Comparison of ENCODE assay signal across 8 cellular contexts in the genomic region with DNA sequence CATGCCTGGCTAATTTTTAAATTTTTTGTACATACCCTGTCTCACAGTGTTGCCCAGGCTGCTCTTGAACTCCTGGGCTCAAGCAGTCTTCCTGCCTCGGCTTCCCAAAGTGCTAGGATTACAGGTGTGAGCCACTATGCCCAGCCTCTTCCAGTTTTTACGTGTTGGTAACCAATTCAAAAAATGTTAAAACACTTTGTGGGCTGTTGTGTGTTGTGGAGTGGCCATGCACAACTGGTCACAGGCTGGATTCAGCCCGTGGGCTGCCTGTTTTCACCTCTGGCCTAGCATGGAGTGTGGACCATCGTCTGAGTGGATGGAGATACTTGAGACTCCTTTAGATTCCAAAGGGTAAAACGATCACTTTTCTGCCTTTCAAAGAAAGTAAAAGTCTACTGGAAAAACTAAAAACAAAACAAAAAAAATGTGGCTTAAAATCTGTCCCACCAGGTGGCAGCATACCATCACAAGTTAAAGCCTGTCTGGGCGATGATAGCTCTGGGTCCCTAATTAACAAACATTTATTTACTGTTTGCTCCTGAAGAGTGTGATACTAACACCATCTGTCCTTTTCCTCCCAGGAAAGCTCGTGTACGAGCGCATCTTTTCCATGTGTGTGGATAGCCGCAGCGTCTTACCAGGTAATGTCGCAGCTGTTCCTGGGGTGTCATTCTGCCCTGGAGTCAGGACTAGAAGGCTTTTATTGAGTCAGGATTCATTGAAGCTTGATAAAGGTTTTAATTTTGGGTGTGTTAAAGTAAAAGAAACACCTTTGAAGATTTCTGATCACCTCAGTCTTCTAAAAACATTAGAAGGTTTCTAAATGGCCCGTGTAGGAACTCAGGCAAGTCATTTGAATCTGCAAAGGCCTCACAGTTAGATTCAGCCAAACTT. TPM values are rescaled to one million over a fixed set of nuclear protein-coding genes. Genes with fewer than 3 reads are reported as not detected.
DNase-seq lines count a peak whose midpoint lies in the region; ATAC-seq, FAIRE-seq and TF ChIP-seq lines count a peak whose summit lies in the region.

No MANE protein-coding gene starts in this region.

- peak; percentile 91 for TF ChIP-seq RAD21 in HCT116 (IDR thresholded peaks at IDR 0.05; ENCODE audit: low read depth)
- TF ChIP-seq RAD21 in liver (IDR thresholded peaks at IDR 0.05): peak; percentile 82 to 84

- intact Hi-C loops in HCT116 (cut with micrococcal nuclease) (loop anchor here (1.0 to 10.0 kb wide), 4 partner anchors 63 to 781 kb away; no protein-coding TSS in a partner anchor), PC-9 (cut with micrococcal nuclease; ENCODE audit: unreplicated experiment) (loop anchor here (1.0 to 10.0 kb wide), 3 partner anchors 43 to 285 kb away; no protein-coding TSS in a partner anchor), mammary epithelial cell (cut with micrococcal nuclease) (loop anchor here (1.0 to 10.0 kb wide), 2 partner anchors 285 to 783 kb away; no protein-coding TSS in a partner anchor)

- peaks cover 27% of the 10 kb centered on the region for H3F3A ChIP-seq in PC-9 (ENCODE audit: insufficient read depth, low read depth)

- in situ Hi-C loops in mammary epithelial cell (cut with MboI; ENCODE audit: low sequenced_read_pairs in 2 of 2): loop anchor here (5.0 to 25.0 kb wide), 3 partner anchors 283 to 786 kb away; a partner anchor contains a TSS

- peak; percentile 67 for ATAC-seq in HCT116
- no peak for ATAC-seq in GM18517 (IDR thresholded peaks at IDR 0.05; ENCODE audit: unreplicated experiment)

- no peak for TF ChIP-seq POLR2A in HCT116 (IDR thresholded peaks at IDR 0.05; ENCODE audit: borderline replicate concordance, extremely low read depth, insufficient read depth, insufficient read length)

- CTCF ChIA-PET in HCT116 (lab: Charles Lee) (interaction anchor here (0.7 to 4.9 kb wide), 22 partner anchors 9 to 784 kb away, joined by 3 to 70 read pairs (median 4); a partner anchor contains a TSS), PC-9 (lab: Charles Lee) (interaction anchor here (0.5 to 3.5 kb wide), 9 partner anchors 17 to 784 kb away, joined by 3 to 47 read pairs (median 3); no protein-coding TSS in a partner anchor), mammary epithelial cell (lab: Charles Lee; ENCODE audit: low non-redundant PET) (interaction anchor here (0.6 to 0.7 kb wide), 3 partner anchors 18 to 561 kb away, joined by 4 to 20 read pairs (median 5); no protein-coding TSS in a partner anchor)

- no peaks in the 10 kb centered on the region for H3K9me3 ChIP-seq in HCT116 (ENCODE audit: control insufficient read depth in 1 of 2, insufficient read depth in 1 of 2, low read depth in 1 of 2, low read length in 2 of 2)
- no peaks in the 10 kb centered on the region for H3K9me3 ChIP-seq in PC-9 (ENCODE audit: insufficient read depth, low read depth)
- H3K9me3 ChIP-seq in mammary epithelial cell (replicated peaks; ENCODE audit: insufficient read depth, low read length): no peaks in the 10 kb centered on the region
- no peaks in the 10 kb centered on the region for H3K9me3 ChIP-seq in liver (ENCODE audit: control insufficient read depth in 4 of 4, low read length in 3 of 4)

- H3K79me2 ChIP-seq in HCT116 (ENCODE audit: insufficient read depth, low read length) (no peaks in the 10 kb centered on the region), PC-9 (ENCODE audit: low read depth) (no peaks in the 10 kb centered on the region), mammary epithelial cell (ENCODE audit: insufficient read depth, low read length) (no peaks in the 10 kb centered on the region)

- no peaks in the 10 kb centered on the region for H3K36me3 ChIP-seq in HCT116 (ENCODE audit: control insufficient read depth in 1 of 2, insufficient read depth in 2 of 2, low read length in 2 of 2)
- no peaks in the 10 kb centered on the region for H3K36me3 ChIP-seq in PC-9 (ENCODE audit: low read depth)
- no peaks in the 10 kb centered on the region for H3K36me3 ChIP-seq in mammary epithelial cell (ENCODE audit: insufficient read depth, low read length)
- H3K36me3 ChIP-seq in liver (ENCODE audit: control insufficient read depth in 4 of 4, insufficient read depth in 3 of 4, low read depth in 1 of 4, low read length in 3 of 4): peaks cover 0 to 17% (median 8%) of the 10 kb centered on the region in 4 donors

- H3K4me3 ChIP-seq in HCT116 (replicated peaks in 1 of 2; ENCODE audit: low read depth in 1 of 2, low read length in 2 of 2) (no peak overlapping the region), PC-9 (no peak overlapping the region), mammary epithelial cell (replicated peaks in 1 of 3; ENCODE audit: insufficient read depth in 1 of 3, low read depth in 2 of 3, low read length in 3 of 3) (no peak overlapping the region), liver (ENCODE audit: low read depth in 1 of 3, low read length in 3 of 3) (no peak overlapping the region)

- H4K20me1 ChIP-seq in HCT116 (ENCODE audit: insufficient read depth): no peaks in the 10 kb centered on the region
- no peaks in the 10 kb centered on the region for H4K20me1 ChIP-seq in PC-9 (ENCODE audit: insufficient read depth)
- no peaks in the 10 kb centered on the region for H4K20me1 ChIP-seq in mammary epithelial cell (ENCODE audit: insufficient read depth, low read length)

- TF ChIP-seq CTCF in HCT116 (IDR thresholded peaks at IDR 0.05 in 2 of 3, conservative IDR thresholded peaks at IDR 0.05 in 1 of 3; ENCODE audit: borderline replicate concordance in 1 of 3, insufficient read depth in 1 of 3, low read depth in 2 of 3, low read length in 2 of 3): peak; percentile 56 to 86 (median 78); a peak in 5 of 6 replicates
- TF ChIP-seq CTCF in PC-9 (conservative IDR thresholded peaks at IDR 0.05): peak; percentile 88
- TF ChIP-seq CTCF in mammary epithelial cell (conservative IDR thresholded peaks at IDR 0.05 in 1 of 2, IDR thresholded peaks at IDR 0.05 in 1 of 2; ENCODE audit: extremely low read depth in 1 of 2, insufficient read depth in 1 of 2, low read depth in 1 of 2, low read length in 2 of 2): peak; percentile 59 to 63
- peak; percentile 49 for TF ChIP-seq CTCF in liver (IDR thresholded peaks at IDR 0.05; ENCODE audit: low read depth, low read length, missing input control)

- H3K4me1 ChIP-seq in HCT116 (ENCODE audit: control insufficient read depth in 1 of 2, insufficient read depth in 2 of 2, low read length in 2 of 2) (no peaks in the 10 kb centered on the region; a peak in 1 of 4 replicates), PC-9 (replicated peaks; ENCODE audit: insufficient read depth) (peaks cover 29% of the 10 kb centered on the region), mammary epithelial cell (ENCODE audit: insufficient read depth, low read length) (no peaks in the 10 kb centered on the region), liver (ENCODE audit: control insufficient read depth in 4 of 4, insufficient read depth in 4 of 4, low read length in 3 of 4) (no peaks in the 10 kb centered on the region)

- dilution Hi-C loops in mammary epithelial cell (cut with HindIII; ENCODE audit: low sequenced_read_pairs): loop anchor here (25.0 kb wide), 1 partner anchor 286 kb away; a partner anchor contains a TSS

- WGBS in mammary epithelial cell (ENCODE audit: low coverage, missing lambda C conversion rate): 50% methylated on average over 13 of the region's 13 CpGs
- 71% methylated on average over 13 of the region's 13 CpGs for WGBS in liver

- RAD21 ChIA-PET in HCT116 (lab: Charles Lee; ENCODE audit: low non-redundant PET in 1 of 2, low total read pairs in 2 of 2, uncharacterized antibody in 2 of 2, unreplicated experiment in 2 of 2): interaction anchor here in 1 of 2 experiments (0.8 to 1.6 kb wide), 3 partner anchors 18 to 285 kb away, joined by 3 to 6 read pairs (median 5); no protein-coding TSS in a partner anchor

- POLR2A ChIA-PET in HCT116 (lab: Charles Lee): interaction anchor here (0.7 kb wide), 1 partner anchor 285 kb away, joined by 3 read pairs; no protein-coding TSS in a partner anchor
- POLR2A ChIA-PET in PC-9 (lab: Charles Lee; ENCODE audit: unreplicated experiment): interaction anchor here (0.6 kb wide), 1 partner anchor 96 kb away, joined by 4 read pairs; no protein-coding TSS in a partner anchor

- BruUV-seq in HCT116 (replicated peaks; lab: Mats Ljungman, UMichigan) (no TSS peak), PC-9 (replicated peaks; lab: Mats Ljungman, UMichigan) (no TSS peak), mammary epithelial cell (replicated peaks; lab: Mats Ljungman, UMichigan) (no TSS peak)

- DNase-seq in COR-L47 (lab: John Stamatoyannopoulos, UW): peak; percentile 38
- DNase-seq in HCT116 (ENCODE audit: low read depth, low spot score): peak; percentile 36
- peak; percentile 46 to 53 for DNase-seq in PC-9
- no peak for DNase-seq in mammary epithelial cell
- peak; percentile 18 for DNase-seq in urothelium cell line (ENCODE audit: low spot score)
- no peak for DNase-seq in MV-4-11 (lab: John Stamatoyannopoulos, UW)

- peak overlapping the region; percentile 30 for H3K4me2 ChIP-seq in HCT116 (ENCODE audit: low read length)
- H3K4me2 ChIP-seq in PC-9: peak overlapping the region; percentile 46
- no peak overlapping the region for H3K4me2 ChIP-seq in mammary epithelial cell (ENCODE audit: insufficient read depth, low read depth, low read length)

- H3K27me3 ChIP-seq in HCT116 (ENCODE audit: insufficient read depth, low read length) (no peaks in the 10 kb centered on the region), PC-9 (ENCODE audit: insufficient read depth, low read depth) (no peaks in the 10 kb centered on the region), mammary epithelial cell (ENCODE audit: insufficient read depth, low read length) (no peaks in the 10 kb centered on the region), liver (ENCODE audit: control insufficient read depth in 4 of 4, insufficient read depth in 4 of 4, low read length in 3 of 4) (no peaks in the 10 kb centered on the region)

- H3K9me2 ChIP-seq in HCT116 (ENCODE audit: insufficient read depth): no peaks in the 10 kb centered on the region
- no peaks in the 10 kb centered on the region for H3K9me2 ChIP-seq in PC-9 (ENCODE audit: insufficient read depth)

- FAIRE-seq in urothelium cell line (lab: Jason Lieb, UNC): no peak

- H3K27ac ChIP-seq in HCT116 (ENCODE audit: low read depth, low read length) (no peak overlapping the region), PC-9 (no peak overlapping the region), mammary epithelial cell (ENCODE audit: insufficient read depth, low read depth, low read length) (no peak overlapping the region), liver (ENCODE audit: low read depth in 1 of 2, low read length in 2 of 2) (no peak overlapping the region)

- H3K9ac ChIP-seq in HCT116 (ENCODE audit: low read length) (peak overlapping the region; percentile 24; the same call in 1 of the 2 replicates), mammary epithelial cell (ENCODE audit: insufficient read depth, low read length) (no peak overlapping the region), liver (ENCODE audit: low read depth in 1 of 2, low read length in 2 of 2) (no peak overlapping the region)

- H2AFZ ChIP-seq in HCT116 (ENCODE audit: low read depth, low read length, poor library complexity, severe bottlenecking) (peak overlapping the region; percentile 60), PC-9 (peak overlapping the region; percentile 55), mammary epithelial cell (ENCODE audit: low read depth, low read length) (no peak overlapping the region)

RNA-seq across cellular contexts. Expression of a gene that starts 45.8 kb away (rescaled TPM):
- 21.4 TPM for total RNA-seq in HCT116 (2021; ENCODE audit: unreplicated experiment)
- 12.6 and 16.0 TPM in 2 replicates for polyA plus RNA-seq in HCT116 (2012)
- total RNA-seq in PC-9 (2021): 11.7 and 12.1 TPM in 2 replicates
- total RNA-seq in mammary epithelial cell: 10 to 100 TPM; 35.2 to 63.1 TPM
- 32.2 TPM for polyA plus RNA-seq in mammary epithelial cell
- polyA minus RNA-seq in mammary epithelial cell: 126 TPM
- 10 to 100 TPM; 16.1 to 18.2 TPM for total RNA-seq in liver
- polyA plus RNA-seq in liver: 10 to 100 TPM; 10.5 to 14.1 TPM

Comparison
In these comparisons a context has a peak if more than half of its experiments do, and no peak if none do; other contexts are left out.
1. DNase-seq: peak in COR-L47 (single experiment), HCT116 (single experiment), PC-9 (2 of 2) and urothelium cell line (single experiment); none in mammary epithelial cell (single experiment) and MV-4-11 (single experiment).
2. Peak in every context shown above with its lines, with median percentiles within 50 percentile points of each other: CTCF ChIP-seq.